Comparison of ENCODE assay signal across 1 cellular context in the genomic region with DNA sequence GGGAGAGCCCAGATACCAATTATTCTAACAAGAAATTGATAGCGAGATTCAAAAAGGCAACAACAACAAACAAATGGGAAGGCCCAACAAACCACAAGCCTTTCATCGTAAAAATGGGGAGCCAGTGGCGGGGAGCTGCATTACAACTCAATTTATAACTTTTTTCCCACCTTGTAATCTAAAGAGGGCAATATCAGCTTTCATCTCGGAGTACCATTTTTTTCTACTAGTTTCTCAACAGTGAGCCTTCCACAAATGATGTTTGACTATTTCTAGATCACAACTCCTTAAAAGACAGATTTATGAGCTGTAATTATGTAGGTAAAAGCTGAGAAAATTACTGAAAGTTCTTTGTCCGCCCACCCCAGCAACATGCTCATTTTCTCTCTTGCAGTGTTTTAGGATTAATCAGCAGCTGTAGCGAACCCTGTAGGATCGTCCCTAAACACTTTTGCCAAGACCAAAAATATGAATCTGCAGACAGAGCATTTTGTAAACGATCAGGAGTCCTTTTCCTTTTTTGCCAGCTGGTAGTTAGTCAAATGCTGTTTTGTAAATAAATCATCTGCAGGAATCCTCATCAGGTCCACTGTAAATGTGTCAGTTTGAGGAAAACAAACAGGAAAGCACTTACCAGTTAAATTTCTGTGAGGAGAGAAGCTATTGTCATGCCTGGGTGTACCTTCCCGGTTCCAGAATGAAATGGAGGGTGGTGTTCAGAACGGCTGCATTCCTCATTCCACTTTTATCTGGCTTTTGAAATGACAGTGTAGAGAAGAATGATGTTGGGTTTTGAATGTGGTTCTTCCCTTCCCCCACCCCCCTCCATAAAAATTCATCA.
TF ChIP-seq lines count a peak whose summit lies in the region.

No MANE protein-coding gene starts in this region.

TF ChIP-seq in A549, 52 proteins besides CTCF, POLR2A, EP300 and RAD21:
- TF ChIP-seq NPAS2 (CRISPR knock-in tag; IDR thresholded peaks at IDR 0.05; ENCODE audit: borderline replicate concordance) (no peak), KDM5A (IDR thresholded peaks at IDR 0.05) (no peak), HOXA7 (CRISPR knock-in tag; IDR thresholded peaks at IDR 0.05) (no peak), TFCP2L1 (CRISPR knock-in tag; IDR thresholded peaks at IDR 0.05) (no peak), NFE2L2 (conservative IDR thresholded peaks at IDR 0.05; ENCODE audit: low read length) (no peak), JUN (IDR thresholded peaks at IDR 0.05) (no peak), SMC3 (IDR thresholded peaks at IDR 0.05) (no peak), USF2 (IDR thresholded peaks at IDR 0.05) (no peak)
